10 cellular contexts compared by ENCODE assay signal in genomic region chr4:166169111-166169510, GRCh38.
DNase-seq lines count a peak whose midpoint lies in the region; ATAC-seq and TF ChIP-seq lines count a peak whose summit lies in the region.
"Had no signal": no experiment of that assay in that cellular context is flagged by ENCODE, and none has a peak within 500 bp of the region (broad histone marks: within the 10 kb centered on the region; RNA-seq: fewer than 3 reads in every experiment).

No MANE protein-coding gene starts in this region.

- H3K9me3 ChIP-seq in H9 (ENCODE audit: control insufficient read depth, low read depth, low read length): no peaks in the 10 kb centered on the region

- H3K4me1 Mint-ChIP-seq in H9: no peaks in the 10 kb centered on the region

- no peaks in the 10 kb centered on the region for H3K79me2 ChIP-seq in H9 (ENCODE audit: insufficient read depth, low read length)

- no peaks in the 10 kb centered on the region for H3K23me2 ChIP-seq in H9 (ENCODE audit: insufficient read length, low read depth, low read length, poor library complexity, severe bottlenecking)

- H3K9me3 Mint-ChIP-seq in H9: no peaks in the 10 kb centered on the region
- H3K9me3 Mint-ChIP-seq: T-helper 2 cell treated with Interferon-gamma antibody and Interleukin-4, amounts not matched to agents 5 μg/mL and 100 μg/mL, for 36 hours had no signal

- no peak overlapping the region for H3K27ac ChIP-seq in H9 (ENCODE audit: insufficient read length, low read depth, low read length)

- no peak overlapping the region for H3K4me3 Mint-ChIP-seq in H9
- H3K4me3 Mint-ChIP-seq: brain; T-helper 2 cell treated with Interferon-gamma antibody and Interleukin-4, amounts not matched to agents 5 μg/mL and 100 μg/mL, for 36 hours had no signal

- H3K56ac ChIP-seq in H9 (ENCODE audit: insufficient read length, low read depth, low read length): no peak overlapping the region

- H3T11ph ChIP-seq in H9 (ENCODE audit: low read length): no peak overlapping the region

- H2AFZ ChIP-seq in H9 (ENCODE audit: low read length): no peak overlapping the region

- H3K9ac ChIP-seq in H9 (ENCODE audit: extremely low read depth, insufficient read length, low read length): no peak overlapping the region

- ATAC-seq in HG02759 (IDR thresholded peaks at IDR 0.05; ENCODE audit: unreplicated experiment): no peak

- no peaks in the 10 kb centered on the region for H3K79me1 ChIP-seq in H9 (ENCODE audit: insufficient read depth, low read depth, low read length, poor library complexity, severe bottlenecking)

- no peak overlapping the region for H2BK20ac ChIP-seq in H9 (ENCODE audit: low read depth, low read length, poor library complexity, severe bottlenecking)

- no peak overlapping the region for H2AK5ac ChIP-seq in H9 (ENCODE audit: insufficient read length, low read length)

- no peak overlapping the region for H3K4me2 ChIP-seq in H9 (ENCODE audit: insufficient read depth, insufficient read length, low read length)

- H3K4ac ChIP-seq in H9 (ENCODE audit: low read depth, low read length): no peak overlapping the region

- no peak overlapping the region for H3K14ac ChIP-seq in H9 (ENCODE audit: insufficient read depth, low read length)

- H3K27me3 ChIP-seq in H9 (ENCODE audit: insufficient read depth, low read length): no peaks in the 10 kb centered on the region

- H4K8ac ChIP-seq in H9 (replicated peaks; ENCODE audit: insufficient read length, low read depth, low read length): no peak overlapping the region

- whole genome bisulfite sequencing in H9 (ENCODE audit: extremely low coverage, insufficient read length, low lambda C conversion rate): no CpG with 5 or more reads among the region's 3 CpGs

- H4K91ac ChIP-seq in H9 (ENCODE audit: insufficient read length, low read depth, low read length): no peak overlapping the region

- H3K23ac ChIP-seq in H9 (ENCODE audit: insufficient read length, low read depth, low read length): no peak overlapping the region

- no peak overlapping the region for H3K27ac Mint-ChIP-seq in H9
- H3K27ac Mint-ChIP-seq: brain; T-helper 2 cell treated with Interferon-gamma antibody and Interleukin-4, amounts not matched to agents 5 μg/mL and 100 μg/mL, for 36 hours had no signal

- no peak overlapping the region for H3K18ac ChIP-seq in H9 (ENCODE audit: insufficient read length, low read depth, low read length)

- no peak overlapping the region for H2BK5ac ChIP-seq in H9 (ENCODE audit: insufficient read length, low read length)

- no peaks in the 10 kb centered on the region for H3K4me1 ChIP-seq in H9 (ENCODE audit: insufficient read depth, low read length)

- no peak overlapping the region for H2BK12ac ChIP-seq in H9 (ENCODE audit: insufficient read length, low read depth, low read length)

- H3K36me3 Mint-ChIP-seq in H9 (ENCODE audit: insufficient read depth in 1 of 3, low read depth in 3 of 3): no peaks in the 10 kb centered on the region
- H3K36me3 Mint-ChIP-seq: brain had no signal

- H3K27me3 Mint-ChIP-seq in H9 (ENCODE audit: low read depth): no peaks in the 10 kb centered on the region; the same call in 1 of the 2 replicates

- H2BK15ac ChIP-seq in H9 (ENCODE audit: low read depth, low read length): no peak overlapping the region

- no peak overlapping the region for H4K5ac ChIP-seq in H9 (ENCODE audit: insufficient read length, low read depth, low read length)

- H2BK120ac ChIP-seq in H9 (ENCODE audit: low read depth, low read length, poor library complexity, severe bottlenecking): no peak overlapping the region

- peak; percentile 33 for DNase-seq in EH (ENCODE audit: low read depth)
- DNase-seq in H9: peak; percentile 35
- peak; percentile 75 for DNase-seq in RPMI7951 (ENCODE audit: low read depth)
- DNase-seq in iPS-NIHi11 (ENCODE audit: low spot score): peak; percentile 16
- DNase-seq in stimulated activated CD4-positive, alpha-beta T cell treated with anti-CD3 and anti-CD28 coated beads, Interleukin-1b, Interleukin-23, amount 100 ng/mL, for 48 hours: no peak
- no peak for DNase-seq in Ammon's horn (ENCODE audit: low spot score)
- DNase-seq in activated CD8-positive, alpha-beta memory T cell treated with anti-CD3 and anti-CD28 coated beads for 24 hours: no peak

- TF ChIP-seq CTCF in H9 (conservative IDR thresholded peaks at IDR 0.05): peak; percentile 74

- no peaks in the 10 kb centered on the region for H4K20me1 ChIP-seq in H9 (ENCODE audit: control insufficient read depth, insufficient read depth, insufficient read length)

Comparison
In these comparisons a context has a peak if more than half of its experiments do, and no peak if none do; other contexts are left out.
1. DNase-seq: peak in EH (single experiment), H9 (single experiment), RPMI7951 (single experiment) and iPS-NIHi11 (single experiment); none in stimulated activated CD4-positive, alpha-beta T cell treated with anti-CD3 and anti-CD28 coated beads, Interleukin-1b, Interleukin-23, amount 100 ng/mL, for 48 hours (single experiment), Ammon's horn (single experiment) and activated CD8-positive, alpha-beta memory T cell treated with anti-CD3 and anti-CD28 coated beads for 24 hours (single experiment).